18 cellular contexts compared by ENCODE assay signal in the genomic region with DNA sequence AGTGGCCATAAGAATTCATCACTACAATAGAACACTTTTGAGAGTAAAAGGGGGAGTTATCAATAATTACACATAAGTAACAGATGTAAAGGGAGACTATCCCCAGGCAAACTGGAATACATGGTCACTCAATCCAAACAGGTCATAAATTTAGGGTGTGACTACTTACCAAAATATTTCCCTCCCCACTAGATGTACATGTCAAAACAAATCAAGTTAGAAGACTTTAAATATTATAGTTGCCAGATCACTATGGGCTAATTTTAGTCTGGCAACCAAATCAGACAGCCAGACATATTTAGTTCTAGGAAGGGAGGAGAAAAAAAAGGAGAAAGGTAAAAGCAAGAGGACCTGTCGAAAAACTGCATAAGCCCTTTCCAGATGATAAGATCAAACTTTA. TPM values are rescaled to one million over a fixed set of nuclear protein-coding genes. Genes with fewer than 3 reads are reported as not detected.
A peak's percentile ranks its signal among the peaks of the same experiment; 100 is the strongest.
DNase-seq lines count a peak whose midpoint lies in the region; FAIRE-seq and TF ChIP-seq lines count a peak whose summit lies in the region.
"Had no signal": no experiment of that assay in that cellular context is flagged by ENCODE, and none has a peak within 500 bp of the region (broad histone marks: within the 10 kb centered on the region; RNA-seq: fewer than 3 reads in every experiment).

No MANE protein-coding gene starts in this region.

- peak; percentile 17 for FAIRE-seq in keratinocyte (lab: Jason Lieb, UNC)
- FAIRE-seq: HepG2 had no signal

- dilution Hi-C loops in keratinocyte (cut with MboI; ENCODE audit: extremely low pct_ligation_motif_present, low sequenced_read_pairs): no loop called here

- H3K36me3 ChIP-seq in keratinocyte (ENCODE audit: control insufficient read depth in 2 of 2, extremely low read depth in 1 of 2, insufficient read depth in 2 of 2, low read length in 2 of 2): no peaks in the 10 kb centered on the region
- H3K36me3 ChIP-seq in neuronal stem cell (replicated peaks in 1 of 2; ENCODE audit: control insufficient read depth in 2 of 2, insufficient read depth in 2 of 2, low read length in 2 of 2): peaks cover 3 to 95% of the 10 kb centered on the region in 2 donors

- no peak for TF ChIP-seq CTCF in keratinocyte (optimal IDR thresholded peaks at IDR 0.05 in 1 of 3, IDR thresholded peaks at IDR 0.05 in 1 of 3, conservative IDR thresholded peaks at IDR 0.05 in 1 of 3; ENCODE audit: extremely low read depth in 1 of 3, insufficient read depth in 2 of 3, low read length in 3 of 3)

- H4K91ac ChIP-seq in neuronal stem cell (ENCODE audit: low read depth, low read length, poor library complexity): no peak overlapping the region

- no peak overlapping the region for H2BK5ac ChIP-seq in neuronal stem cell (ENCODE audit: low read length)

- H3K14ac ChIP-seq in neuronal stem cell (ENCODE audit: low read length): no peak overlapping the region

- H3K4me1 ChIP-seq in keratinocyte (ENCODE audit: control insufficient read depth, extremely low read depth, insufficient read depth, low read length) (peaks cover 21% of the 10 kb centered on the region), neuronal stem cell (ENCODE audit: control insufficient read depth in 2 of 2, insufficient read depth in 1 of 2, low read depth in 1 of 2, low read length in 2 of 2) (no peaks in the 10 kb centered on the region)

- H3K27me3 ChIP-seq in keratinocyte (ENCODE audit: control insufficient read depth, extremely low read depth, insufficient read depth, low read length) (no peaks in the 10 kb centered on the region), neuronal stem cell (ENCODE audit: control insufficient read depth in 3 of 3, insufficient read depth in 3 of 3, low read depth in 1 of 3, low read length in 3 of 3) (no peaks in the 10 kb centered on the region)
- H3K27me3 ChIP-seq: hepatocyte had no signal

- H3K4ac ChIP-seq in neuronal stem cell (ENCODE audit: low read length): no peak overlapping the region

- no CpG with 5 or more reads among the region's 1 CpG for WGBS in neuronal stem cell (ENCODE audit: extremely low coverage in 2 of 2, insufficient read length in 2 of 2, insufficient replicate concordance in 1 of 2), 2 donors

- no peak overlapping the region for H2BK120ac ChIP-seq in neuronal stem cell (ENCODE audit: low read depth, low read length)

- peak; percentile 69 for DNase-seq in EH (ENCODE audit: low read depth)
- peak; percentile 11 for DNase-seq in NCI-H69 (lab: John Stamatoyannopoulos, UW)
- peak; percentile 33 for DNase-seq in dedifferentiated amniotic fluid mesenchymal stem cell (ENCODE audit: extremely low spot score)
- peak; percentile 7 for DNase-seq in keratinocyte (ENCODE audit: low read depth, low spot score)
- DNase-seq in neuronal stem cell (ENCODE audit: low spot score): no peak
- no peak for DNase-seq in GF-D8 (lab: John Stamatoyannopoulos, UW)
- no peak for DNase-seq in NCI-H526 treated with DMSO at 0.1 percent for 48 hours (lab: John Stamatoyannopoulos, UW)
- no peak for DNase-seq in NCI-H345 (lab: John Stamatoyannopoulos, UW)
- DNase-seq: activated CD4-positive, alpha-beta T cell treated with anti-CD3 and anti-CD28 coated beads, Interleukin-2, amount 10 ng/mL, durations not matched to agents 7 days and 5 days; activated naive CD4-positive, alpha-beta T cell; dermis blood vessel endothelial cell; DND-41; NCI-H2081; NCI-H524 treated with DMSO at 0.1 percent for 48 hours; nucleus accumbens; stimulated activated CD4-positive, alpha-beta T cell treated with anti-CD3 and anti-CD28 coated beads, Interleukin-4, amount 100 ng/mL, for 24 hours had no signal

- H3K18ac ChIP-seq in neuronal stem cell (ENCODE audit: low read length): no peak overlapping the region

- no peak overlapping the region for H2BK12ac ChIP-seq in neuronal stem cell (ENCODE audit: low read length)

- H2BK15ac ChIP-seq in neuronal stem cell (ENCODE audit: low read length): no peak overlapping the region

- H4K8ac ChIP-seq in neuronal stem cell (ENCODE audit: low read depth, low read length): no peak overlapping the region

- no peaks in the 10 kb centered on the region for H3K9me1 ChIP-seq in keratinocyte (ENCODE audit: control insufficient read depth, extremely low read depth, insufficient read depth, low read length)

- H3K4me2 ChIP-seq in keratinocyte (ENCODE audit: control insufficient read depth, extremely low read depth, insufficient read depth, low read depth, low read length) (peak overlapping the region; percentile 91), neuronal stem cell (ENCODE audit: insufficient read depth, low read length, poor library complexity, severe bottlenecking) (no peak overlapping the region)
- H3K4me2 ChIP-seq: hepatocyte had no signal

- H3K9ac ChIP-seq in keratinocyte (ENCODE audit: control insufficient read depth, extremely low read depth, insufficient read depth, low read length): no peak overlapping the region
- H3K9ac ChIP-seq in neuronal stem cell (ENCODE audit: low read depth, low read length, poor library complexity): no peak overlapping the region

- H3K79me1 ChIP-seq in neuronal stem cell (ENCODE audit: low read depth, low read length): no peaks in the 10 kb centered on the region

- H3K27ac ChIP-seq in keratinocyte (ENCODE audit: control insufficient read depth, insufficient read depth, low read length): peak overlapping the region; percentile 23
- no peak overlapping the region for H3K27ac ChIP-seq in neuronal stem cell (replicated peaks; ENCODE audit: low read length)
- H3K27ac ChIP-seq: hepatocyte had no signal

- no peak overlapping the region for H2AK5ac ChIP-seq in neuronal stem cell (ENCODE audit: low read depth, low read length)

- no peak overlapping the region for H3K23ac ChIP-seq in neuronal stem cell (ENCODE audit: low read depth, low read length, poor library complexity)

- H3K79me2 ChIP-seq in keratinocyte (ENCODE audit: control insufficient read depth, insufficient read depth, low read length): no peaks in the 10 kb centered on the region
- H3K79me2 ChIP-seq: hepatocyte had no signal

- H2AFZ ChIP-seq in keratinocyte (ENCODE audit: control insufficient read depth, low read length) (peak overlapping the region; percentile 22), neuronal stem cell (ENCODE audit: low read length) (no peak overlapping the region)
- H2AFZ ChIP-seq: hepatocyte had no signal

- H3K4me3 ChIP-seq in keratinocyte (ENCODE audit: control insufficient read depth in 2 of 3, extremely low read depth in 1 of 3, insufficient read depth in 2 of 3, low read depth in 1 of 3, low read length in 3 of 3) (peak overlapping the region in 1 of 3 experiments; percentile 48), neuronal stem cell (ENCODE audit: low read length in 2 of 2) (no peak overlapping the region)
- H3K4me3 ChIP-seq: hepatocyte had no signal

- H4K20me1 ChIP-seq in keratinocyte (ENCODE audit: control insufficient read depth, extremely low read depth, insufficient read depth, low read length): no peaks in the 10 kb centered on the region

- H3K9me3 ChIP-seq in keratinocyte (ENCODE audit: control insufficient read depth, low read depth, low read length) (no peaks in the 10 kb centered on the region), neuronal stem cell (replicated peaks in 1 of 2; ENCODE audit: control insufficient read depth in 2 of 2, insufficient read depth in 1 of 2, low read depth in 1 of 2, low read length in 2 of 2) (no peaks in the 10 kb centered on the region)

RNA-seq across cellular contexts. Expression of gene SLC24A5, which starts 23.1 kb away (rescaled TPM):
- 0.04 TPM in 1 of 3 replicates, not detected in the others for polyA plus RNA-seq in keratinocyte
- polyA plus RNA-seq in keratinocyte (2011; ENCODE audit: low read depth): not detected
- 0.04 and 0.07 TPM in 2 replicates for polyA plus RNA-seq in keratinocyte (2011; cell fraction: cytosol; rRNA removed)
- polyA plus RNA-seq in keratinocyte (2011; cell fraction: nucleus; rRNA removed): not detected in 2 replicates
- not detected in 2 replicates for polyA plus RNA-seq in keratinocyte (2012; ENCODE audit: low replicate concordance)
- polyA minus RNA-seq in keratinocyte: not detected in 3 replicates
- polyA minus RNA-seq in keratinocyte (2011; cell fraction: cytosol; rRNA and poly(A)+ RNA removed): not detected
- polyA minus RNA-seq in keratinocyte (2011; cell fraction: nucleus; rRNA and poly(A)+ RNA removed): not detected in 2 replicates
- polyA plus RNA-seq in neuronal stem cell (2013, experiment 1 of 2): 0.31 TPM
- polyA plus RNA-seq in neuronal stem cell (2013, experiment 2 of 2): 0.36 TPM
- polyA plus RNA-seq: hepatocyte, HepG2 had no signal

RNA-seq across cellular contexts. Expression of gene MYEF2, which starts 34.2 kb away (rescaled TPM):
- polyA plus RNA-seq in keratinocyte: 1.3 to 2.8 TPM (median 1.7 TPM) in 3 replicates
- polyA plus RNA-seq in keratinocyte (2011; ENCODE audit: low read depth): 5.0 TPM
- polyA plus RNA-seq in keratinocyte (2011; cell fraction: cytosol; rRNA removed): 1.3 and 2.4 TPM in 2 replicates
- polyA plus RNA-seq in keratinocyte (2011; cell fraction: nucleus; rRNA removed): 3.5 and 5.6 TPM in 2 replicates
- polyA plus RNA-seq in keratinocyte (2012; ENCODE audit: low replicate concordance): 2.3 and 2.4 TPM in 2 replicates
- 0.16 to 2.4 TPM (median 0.33 TPM) in 3 replicates for polyA minus RNA-seq in keratinocyte
- 4.4 TPM for polyA minus RNA-seq in keratinocyte (2011; cell fraction: cytosol; rRNA and poly(A)+ RNA removed)
- 1.5 and 2.8 TPM in 2 replicates for polyA minus RNA-seq in keratinocyte (2011; cell fraction: nucleus; rRNA and poly(A)+ RNA removed)
- 105 TPM for polyA plus RNA-seq in neuronal stem cell (2013, experiment 1 of 2)
- 112 TPM for polyA plus RNA-seq in neuronal stem cell (2013, experiment 2 of 2)

RNA-seq across cellular contexts. Expression of gene CTXN2, which starts 47.6 kb away (rescaled TPM):
- not detected in 3 replicates for polyA plus RNA-seq in keratinocyte
- polyA plus RNA-seq in keratinocyte (2011; ENCODE audit: low read depth): not detected
- polyA plus RNA-seq in keratinocyte (2011; cell fraction: cytosol; rRNA removed): not detected in 2 replicates
- not detected in 2 replicates for polyA plus RNA-seq in keratinocyte (2011; cell fraction: nucleus; rRNA removed)
- polyA plus RNA-seq in keratinocyte (2012; ENCODE audit: low replicate concordance): not detected in 2 replicates
- polyA minus RNA-seq in keratinocyte: not detected in 3 replicates
- not detected for polyA minus RNA-seq in keratinocyte (2011; cell fraction: cytosol; rRNA and poly(A)+ RNA removed)
- not detected in 2 replicates for polyA minus RNA-seq in keratinocyte (2011; cell fraction: nucleus; rRNA and poly(A)+ RNA removed)
- polyA plus RNA-seq in neuronal stem cell (2013, experiment 1 of 2): 0.13 TPM
- 0.08 TPM for polyA plus RNA-seq in neuronal stem cell (2013, experiment 2 of 2)
- polyA plus RNA-seq: hepatocyte, HepG2 had no signal

Comparison
In these comparisons a context has a peak if more than half of its experiments do, and no peak if none do; other contexts are left out.
1. DNase-seq: peak in EH (single experiment), NCI-H69 (single experiment), dedifferentiated amniotic fluid mesenchymal stem cell (single experiment) and keratinocyte (single experiment); none in neuronal stem cell (single experiment), GF-D8 (single experiment), NCI-H526 treated with DMSO at 0.1 percent for 48 hours (single experiment) and NCI-H345 (single experiment).